11 cellular contexts compared by ENCODE assay signal in the genomic region with DNA sequence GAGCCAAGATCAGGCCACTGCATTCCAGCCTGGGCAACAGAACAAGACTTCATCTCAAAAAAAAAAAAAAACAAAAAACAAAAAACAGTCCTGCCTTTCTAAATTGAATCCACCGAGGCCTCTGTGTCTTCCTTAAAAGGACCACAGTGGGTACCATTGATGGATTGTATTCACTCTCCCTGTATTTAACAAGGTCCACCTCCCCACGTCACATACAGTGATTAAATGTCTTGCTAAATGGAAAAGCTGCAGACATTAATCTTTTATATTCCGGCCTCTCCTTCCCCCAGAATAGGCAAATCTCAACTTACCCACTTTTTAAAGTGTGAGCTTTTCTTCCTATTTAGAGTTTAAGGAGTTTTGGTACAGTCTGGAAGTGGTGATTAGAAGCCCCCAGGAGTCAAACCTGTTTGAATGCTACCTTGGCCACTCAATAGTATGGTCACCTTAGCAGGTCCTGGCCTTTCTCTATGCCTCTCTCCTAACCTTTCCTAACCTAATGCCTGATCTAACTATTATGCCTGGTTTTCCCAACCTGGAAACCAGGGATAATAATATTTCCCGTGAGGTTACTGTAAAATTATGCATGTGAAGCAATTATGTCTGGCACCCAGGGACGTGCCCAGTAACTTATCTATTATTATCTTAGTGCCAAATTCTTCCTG. TPM values are rescaled to one million over a fixed set of nuclear protein-coding genes. Genes with fewer than 3 reads are reported as not detected.
DNase-seq lines count a peak whose midpoint lies in the region; FAIRE-seq and TF ChIP-seq lines count a peak whose summit lies in the region.
"Had no signal": no experiment of that assay in that cellular context is flagged by ENCODE, and none has a peak within 500 bp of the region (broad histone marks: within the 10 kb centered on the region; RNA-seq: fewer than 3 reads in every experiment).

No MANE protein-coding gene starts in this region.

- no peak for FAIRE-seq in keratinocyte (lab: Jason Lieb, UNC)

- H3K27ac ChIP-seq in keratinocyte (ENCODE audit: control insufficient read depth, insufficient read depth, low read length), result peak overlapping the region; percentile 99
- peak overlapping the region in 4 of 5 donors; percentile 98 to 100 (median 99) for H3K27ac ChIP-seq in stomach

- H2AFZ ChIP-seq in keratinocyte (ENCODE audit: control insufficient read depth, low read length), result no peak overlapping the region

- H3K36me3 ChIP-seq in keratinocyte (ENCODE audit: control insufficient read depth in 2 of 2, extremely low read depth in 1 of 2, insufficient read depth in 2 of 2, low read length in 2 of 2), result peaks cover 2 to 25% of the 10 kb centered on the region in 2 experiments
- no peaks in the 10 kb centered on the region for H3K36me3 ChIP-seq in stomach

- TF ChIP-seq EP300 in stomach (IDR thresholded peaks at IDR 0.05), result no peak

- peaks cover 2% of the 10 kb centered on the region for H3K9me3 ChIP-seq in keratinocyte (ENCODE audit: control insufficient read depth, low read depth, low read length)
- H3K9me3 ChIP-seq in stomach, result no peaks in the 10 kb centered on the region

- no peak for TF ChIP-seq POLR2A in stomach (IDR thresholded peaks at IDR 0.05)

- H3K27me3 Mint-ChIP-seq in activated T-helper 2 cell treated with anti-CD3 and anti-CD28 coated beads, Interferon-gamma antibody, Interleukin-2, Interleukin-4, amounts not matched to agents 10 μg/mL and 5 μg/mL and 100 μg/mL, durations not matched to agents 14 hours and 24 hours and 36 hours (ENCODE audit: low read depth), result no peaks in the 10 kb centered on the region

- peak overlapping the region; percentile 97 for H3K4me2 ChIP-seq in keratinocyte (ENCODE audit: control insufficient read depth, extremely low read depth, insufficient read depth, low read depth, low read length)

- peaks cover 38% of the 10 kb centered on the region for H3K4me1 ChIP-seq in keratinocyte (ENCODE audit: control insufficient read depth, extremely low read depth, insufficient read depth, low read length)
- peaks cover 51 to 72% (median 63%) of the 10 kb centered on the region in 4 donors for H3K4me1 ChIP-seq in stomach

- peaks cover 7% of the 10 kb centered on the region for H3K9me1 ChIP-seq in keratinocyte (ENCODE audit: control insufficient read depth, extremely low read depth, insufficient read depth, low read length)

- TF ChIP-seq CTCF in keratinocyte (optimal IDR thresholded peaks at IDR 0.05 in 1 of 3, IDR thresholded peaks at IDR 0.05 in 1 of 3, conservative IDR thresholded peaks at IDR 0.05 in 1 of 3; ENCODE audit: extremely low read depth in 1 of 3, insufficient read depth in 2 of 3, low read length in 3 of 3) (no peak), stomach (IDR thresholded peaks at IDR 0.05) (no peak)

- H3K27me3 ChIP-seq in keratinocyte (ENCODE audit: control insufficient read depth, extremely low read depth, insufficient read depth, low read length) (no peaks in the 10 kb centered on the region), stomach (no peaks in the 10 kb centered on the region)

- H3K79me2 ChIP-seq in keratinocyte (ENCODE audit: control insufficient read depth, insufficient read depth, low read length), result peaks cover 80% of the 10 kb centered on the region

- intact Hi-C loops in activated T-helper 2 cell treated with anti-CD3 and anti-CD28 coated beads, Interferon-gamma antibody, Interleukin-2, Interleukin-4, amounts not matched to agents 10 μg/mL and 5 μg/mL and 100 μg/mL, durations not matched to agents 14 hours and 24 hours and 36 hours (cut with micrococcal nuclease), result loop anchor here (5.0 to 10.0 kb wide), 2 partner anchors 34 to 326 kb away; no protein-coding TSS in a partner anchor
- intact Hi-C loops in stomach (cut with DNase I; ENCODE audit: low total_unique reads), result loop anchor here (5.0 kb wide), 1 partner anchor 49 kb away; the partner anchor contains the start of gene HNRNPA3

- H3K9me3 Mint-ChIP-seq in activated T-helper 2 cell treated with anti-CD3 and anti-CD28 coated beads, Interferon-gamma antibody, Interleukin-2, Interleukin-4, amounts not matched to agents 10 μg/mL and 5 μg/mL and 100 μg/mL, durations not matched to agents 14 hours and 24 hours and 36 hours, result peaks cover 6% of the 10 kb centered on the region

- peak overlapping the region; percentile 90 for H3K4me3 Mint-ChIP-seq in activated T-helper 2 cell treated with anti-CD3 and anti-CD28 coated beads, Interferon-gamma antibody, Interleukin-2, Interleukin-4, amounts not matched to agents 10 μg/mL and 5 μg/mL and 100 μg/mL, durations not matched to agents 14 hours and 24 hours and 36 hours (ENCODE audit: low read depth)

- peaks cover 51% of the 10 kb centered on the region for H3K4me1 Mint-ChIP-seq in activated T-helper 2 cell treated with anti-CD3 and anti-CD28 coated beads, Interferon-gamma antibody, Interleukin-2, Interleukin-4, amounts not matched to agents 10 μg/mL and 5 μg/mL and 100 μg/mL, durations not matched to agents 14 hours and 24 hours and 36 hours (ENCODE audit: low read depth)

- DNase-seq in NCI-H2227 (lab: John Stamatoyannopoulos, UW; ENCODE audit: unreplicated experiment) (peak; percentile 10), NCI-H2227 treated with DMSO at 0.1 percent for 48 hours (lab: John Stamatoyannopoulos, UW) (no peak), keratinocyte (ENCODE audit: low read depth, low spot score) (no peak), stomach (no peak), SHP77 (lab: John Stamatoyannopoulos, UW) (no peak), NCI-H526 treated with DMSO at 0.1 percent for 48 hours (lab: John Stamatoyannopoulos, UW) (no peak), hippocampal formation (lab: John Stamatoyannopoulos, UW) (no peak)
- no peak for DNase-seq in activated T-helper 2 cell treated with anti-CD3 and anti-CD28 coated beads, Interferon-gamma antibody, Interleukin-2, Interleukin-4, amounts not matched to agents 10 μg/mL and 5 μg/mL and 100 μg/mL, durations not matched to agents 14 hours and 24 hours and 36 hours (ENCODE audit: low spot score)
- DNase-seq: ACHN, HCEC 1CT, NCI-H2171 had no signal

- H3K9ac ChIP-seq in keratinocyte (ENCODE audit: control insufficient read depth, extremely low read depth, insufficient read depth, low read length), result peak overlapping the region; percentile 97

- dilution Hi-C loops in keratinocyte (cut with MboI; ENCODE audit: extremely low pct_ligation_motif_present, low sequenced_read_pairs), result no loop called here

- no peak overlapping the region for H3K27ac Mint-ChIP-seq in activated T-helper 2 cell treated with anti-CD3 and anti-CD28 coated beads, Interferon-gamma antibody, Interleukin-2, Interleukin-4, amounts not matched to agents 10 μg/mL and 5 μg/mL and 100 μg/mL, durations not matched to agents 14 hours and 24 hours and 36 hours

- peaks cover 62% of the 10 kb centered on the region for H3K36me3 Mint-ChIP-seq in activated T-helper 2 cell treated with anti-CD3 and anti-CD28 coated beads, Interferon-gamma antibody, Interleukin-2, Interleukin-4, amounts not matched to agents 10 μg/mL and 5 μg/mL and 100 μg/mL, durations not matched to agents 14 hours and 24 hours and 36 hours (ENCODE audit: low read depth)

- peaks cover 34% of the 10 kb centered on the region for H4K20me1 ChIP-seq in keratinocyte (ENCODE audit: control insufficient read depth, extremely low read depth, insufficient read depth, low read length)

- WGBS in stomach, 5 donors, result 5 to 14% (median 11%) methylated on average over 5 of the region's 5 CpGs

- H3K4me3 ChIP-seq in keratinocyte (ENCODE audit: control insufficient read depth in 2 of 3, extremely low read depth in 1 of 3, insufficient read depth in 2 of 3, low read depth in 1 of 3, low read length in 3 of 3) (peak overlapping the region; percentile 88 to 99 (median 92)), stomach (peak overlapping the region; percentile 68 to 99 (median 82))

RNA-seq across cellular contexts. Expression of gene NFE2L2, which starts 3.3 kb away (rescaled TPM):
- total RNA-seq in activated T-helper 2 cell treated with anti-CD3 and anti-CD28 coated beads, Interferon-gamma antibody, Interleukin-2, Interleukin-4, amounts not matched to agents 10 μg/mL and 5 μg/mL and 100 μg/mL, durations not matched to agents 14 hours and 24 hours and 36 hours, result 55.8 and 56.2 TPM in 2 replicates
- 148 to 209 TPM (median 177 TPM) in 3 replicates for polyA plus RNA-seq in keratinocyte
- 270 TPM for polyA plus RNA-seq in keratinocyte (2011; ENCODE audit: low read depth)
- polyA plus RNA-seq in keratinocyte (2011; cell fraction: cytosol; rRNA removed), result 125 and 255 TPM in 2 replicates
- polyA plus RNA-seq in keratinocyte (2011; cell fraction: nucleus; rRNA removed), result 188 and 209 TPM in 2 replicates
- polyA plus RNA-seq in keratinocyte (2012; ENCODE audit: low replicate concordance), result 73.8 and 149 TPM in 2 replicates
- 111 to 217 TPM (median 195 TPM) in 3 replicates for polyA minus RNA-seq in keratinocyte
- 156 TPM for polyA minus RNA-seq in keratinocyte (2011; cell fraction: cytosol; rRNA and poly(A)+ RNA removed)
- polyA minus RNA-seq in keratinocyte (2011; cell fraction: nucleus; rRNA and poly(A)+ RNA removed), result 72.8 and 148 TPM in 2 replicates
- 100 to 1,000 TPM in 4 of 5 donors, 10 to 100 TPM in 1; 37.1 to 223 (median 101) TPM for total RNA-seq in stomach
- polyA plus RNA-seq in stomach, result 100 to 1,000 TPM in 2 of 3 donors, 10 to 100 TPM in 1; 84.6 to 144 (median 123) TPM

RNA-seq across cellular contexts. Expression of gene HNRNPA3, which starts 48.7 kb away (rescaled TPM):
- total RNA-seq in activated T-helper 2 cell treated with anti-CD3 and anti-CD28 coated beads, Interferon-gamma antibody, Interleukin-2, Interleukin-4, amounts not matched to agents 10 μg/mL and 5 μg/mL and 100 μg/mL, durations not matched to agents 14 hours and 24 hours and 36 hours, result 322 and 323 TPM in 2 replicates
- 53.1 to 178 TPM (median 74.6 TPM) in 3 replicates for polyA plus RNA-seq in keratinocyte
- polyA plus RNA-seq in keratinocyte (2011; ENCODE audit: low read depth), result 162 TPM
- polyA plus RNA-seq in keratinocyte (2011; cell fraction: cytosol; rRNA removed), result 90.2 and 96.4 TPM in 2 replicates
- polyA plus RNA-seq in keratinocyte (2011; cell fraction: nucleus; rRNA removed), result 71.8 and 126 TPM in 2 replicates
- polyA plus RNA-seq in keratinocyte (2012; ENCODE audit: low replicate concordance), result 140 and 399 TPM in 2 replicates
- 9.2 to 36.1 TPM (median 10.7 TPM) in 3 replicates for polyA minus RNA-seq in keratinocyte
- polyA minus RNA-seq in keratinocyte (2011; cell fraction: cytosol; rRNA and poly(A)+ RNA removed), result 23.8 TPM
- 17.0 and 32.5 TPM in 2 replicates for polyA minus RNA-seq in keratinocyte (2011; cell fraction: nucleus; rRNA and poly(A)+ RNA removed)
- total RNA-seq in stomach, result 100 to 1,000 TPM in 1 of 5 donors, 10 to 100 TPM in 4; 22.6 to 178 (median 54.3) TPM
- polyA plus RNA-seq in stomach, result 100 to 1,000 TPM; 116 to 187 (median 144) TPM
